2 cellular contexts compared by ENCODE assay signal in the genomic region with DNA sequence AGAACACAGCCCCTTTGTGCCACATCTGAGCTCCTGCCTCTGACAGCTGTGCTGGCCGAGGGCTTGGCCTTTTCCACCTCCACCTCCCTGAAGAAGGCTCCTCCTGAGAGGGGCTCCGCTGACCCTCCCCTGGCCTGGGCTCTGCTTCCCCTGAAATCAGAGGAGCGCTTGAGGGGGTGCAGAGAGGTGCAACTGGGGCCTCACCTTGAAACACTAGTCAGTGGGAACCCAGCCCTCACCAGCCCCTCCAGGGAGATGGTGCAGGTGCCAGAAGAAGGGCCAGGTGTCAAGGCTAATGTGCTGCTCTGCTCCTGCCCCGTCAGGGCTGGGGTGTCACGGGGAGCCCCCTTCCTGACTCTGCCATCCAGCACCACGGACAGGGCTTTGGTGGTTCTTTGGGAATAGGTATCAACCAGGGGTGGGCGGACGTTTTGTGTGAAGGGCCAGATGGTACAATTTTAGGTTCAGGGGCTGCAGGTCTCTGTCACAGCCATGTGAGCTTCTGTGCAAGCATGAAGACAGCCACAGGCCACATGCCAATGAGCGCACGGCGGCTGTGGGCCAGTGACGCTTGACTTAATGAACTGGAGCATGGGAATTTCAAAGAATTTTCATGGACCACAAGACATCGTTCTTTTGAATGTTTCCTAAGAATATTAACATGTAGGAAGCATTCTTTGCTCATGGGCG.
TF ChIP-seq lines count a peak whose summit lies in the region.

No MANE protein-coding gene starts in this region.

TF ChIP-seq in HepG2, 621 proteins besides CTCF, POLR2A, EP300 and RAD21:
- no peak for TF ChIP-seq SRY (CRISPR knock-in tag; IDR thresholded peaks at IDR 0.05)
- no peak for TF ChIP-seq MTA3 (CRISPR knock-in tag; IDR thresholded peaks at IDR 0.05)
- TF ChIP-seq ZBTB8A (CRISPR knock-in tag; IDR thresholded peaks at IDR 0.05; ENCODE audit: borderline replicate concordance, low read depth) = no peak
- TF ChIP-seq MAFF (IDR thresholded peaks at IDR 0.05; ENCODE audit: low read depth, low read length) = no peak
- no peak for TF ChIP-seq JUND (CRISPR knock-in tag; IDR thresholded peaks at IDR 0.05)
- TF ChIP-seq MIER2 (CRISPR knock-in tag; IDR thresholded peaks at IDR 0.05) = peak; percentile 80
- TF ChIP-seq SALL1 (CRISPR knock-in tag; IDR thresholded peaks at IDR 0.05) = no peak
- TF ChIP-seq, protein P1, sequence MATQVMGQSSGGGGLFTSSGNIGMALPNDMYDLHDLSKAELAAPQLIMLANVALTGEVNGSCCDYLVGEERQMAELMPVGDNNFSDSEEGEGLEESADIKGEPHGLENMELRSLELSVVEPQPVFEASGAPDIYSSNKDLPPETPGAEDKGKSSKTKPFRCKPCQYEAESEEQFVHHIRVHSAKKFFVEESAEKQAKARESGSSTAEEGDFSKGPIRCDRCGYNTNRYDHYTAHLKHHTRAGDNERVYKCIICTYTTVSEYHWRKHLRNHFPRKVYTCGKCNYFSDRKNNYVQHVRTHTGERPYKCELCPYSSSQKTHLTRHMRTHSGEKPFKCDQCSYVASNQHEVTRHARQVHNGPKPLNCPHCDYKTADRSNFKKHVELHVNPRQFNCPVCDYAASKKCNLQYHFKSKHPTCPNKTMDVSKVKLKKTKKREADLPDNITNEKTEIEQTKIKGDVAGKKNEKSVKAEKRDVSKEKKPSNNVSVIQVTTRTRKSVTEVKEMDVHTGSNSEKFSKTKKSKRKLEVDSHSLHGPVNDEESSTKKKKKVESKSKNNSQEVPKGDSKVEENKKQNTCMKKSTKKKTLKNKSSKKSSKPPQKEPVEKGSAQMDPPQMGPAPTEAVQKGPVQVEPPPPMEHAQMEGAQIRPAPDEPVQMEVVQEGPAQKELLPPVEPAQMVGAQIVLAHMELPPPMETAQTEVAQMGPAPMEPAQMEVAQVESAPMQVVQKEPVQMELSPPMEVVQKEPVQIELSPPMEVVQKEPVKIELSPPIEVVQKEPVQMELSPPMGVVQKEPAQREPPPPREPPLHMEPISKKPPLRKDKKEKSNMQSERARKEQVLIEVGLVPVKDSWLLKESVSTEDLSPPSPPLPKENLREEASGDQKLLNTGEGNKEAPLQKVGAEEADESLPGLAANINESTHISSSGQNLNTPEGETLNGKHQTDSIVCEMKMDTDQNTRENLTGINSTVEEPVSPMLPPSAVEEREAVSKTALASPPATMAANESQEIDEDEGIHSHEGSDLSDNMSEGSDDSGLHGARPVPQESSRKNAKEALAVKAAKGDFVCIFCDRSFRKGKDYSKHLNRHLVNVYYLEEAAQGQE (IDR thresholded peaks at IDR 0.05; ENCODE audit: borderline replicate concordance in 1 of 2, low read depth in 1 of 2, low read length in 2 of 2) = peak; percentile 54 to 89
- no peak for TF ChIP-seq SUZ12 (IDR thresholded peaks at IDR 0.05; ENCODE audit: low read depth, low read length)

TF ChIP-seq in GM12891, 5 proteins besides CTCF, POLR2A, EP300 and RAD21:
- TF ChIP-seq POU2F2 (IDR thresholded peaks at IDR 0.05; ENCODE audit: low read depth, low read length) = no peak
- TF ChIP-seq POLR2AphosphoS5 (IDR thresholded peaks at IDR 0.05; ENCODE audit: low read depth, low read length) = no peak
- TF ChIP-seq SPI1 (IDR thresholded peaks at IDR 0.05; ENCODE audit: low read depth, low read length) = no peak
- TF ChIP-seq TAF1 (IDR thresholded peaks at IDR 0.05; ENCODE audit: low read depth, low read length) = no peak
- no peak for TF ChIP-seq PAX5 (IDR thresholded peaks at IDR 0.05; ENCODE audit: insufficient read depth, low read length, severe bottlenecking)
